10 cellular contexts compared by ENCODE assay signal in the genomic region with DNA sequence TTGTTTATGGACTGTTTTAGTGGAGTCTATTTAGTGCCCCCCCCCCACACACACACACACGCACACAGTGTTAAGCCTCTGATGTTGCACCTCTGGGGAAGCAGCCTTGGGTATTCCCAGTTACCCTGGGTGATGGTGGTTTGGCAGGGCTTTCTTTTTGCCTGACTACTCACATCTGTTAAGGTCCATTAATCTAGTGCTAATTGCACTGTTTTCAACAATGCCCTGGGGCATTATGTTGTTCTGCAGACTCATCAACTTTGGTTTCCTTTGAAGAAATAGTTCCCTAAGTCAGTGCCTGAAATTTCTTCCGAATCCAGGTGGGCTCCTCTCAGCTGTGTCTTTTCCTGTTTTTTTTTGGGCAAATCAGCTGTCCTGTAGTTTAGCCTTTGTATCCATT. TPM values are rescaled to one million over a fixed set of nuclear protein-coding genes. Genes with fewer than 3 reads are reported as not detected.
DNase-seq lines count a peak whose midpoint lies in the region; ATAC-seq, FAIRE-seq and TF ChIP-seq lines count a peak whose summit lies in the region.
"Had no signal": no experiment of that assay in that cellular context is flagged by ENCODE, and none has a peak within 500 bp of the region (broad histone marks: within the 10 kb centered on the region; RNA-seq: fewer than 3 reads in every experiment).

No MANE protein-coding gene starts in this region.

- H4K20me1 ChIP-seq in H1 (replicated peaks in 1 of 2; ENCODE audit: control insufficient read depth in 1 of 2, insufficient read depth in 2 of 2, low read length in 2 of 2), result no peaks in the 10 kb centered on the region

- H4K91ac ChIP-seq in H1 (replicated peaks; ENCODE audit: insufficient read length, low read length), result no peak overlapping the region

- H3K18ac ChIP-seq in H1 (ENCODE audit: extremely low read depth, low read length), result no peak overlapping the region

- FAIRE-seq in H1 (lab: Jason Lieb, UNC), result peak; percentile 39
- FAIRE-seq in HTR-8/SVneo (lab: Jason Lieb, UNC), result no peak

- H2BK120ac ChIP-seq in H1 (replicated peaks; ENCODE audit: low read depth, low read length), result no peak overlapping the region

- H3K9ac ChIP-seq in H1 (replicated peaks in 1 of 4; ENCODE audit: extremely low read depth in 1 of 4, low read depth in 3 of 4, low read length in 3 of 4), result no peak overlapping the region

- peaks cover 9% of the 10 kb centered on the region for H3K4me1 ChIP-seq in BE2C
- peaks cover 0 to 5% (median 3%) of the 10 kb centered on the region in 4 experiments; a peak in 2 of 7 replicates for H3K4me1 ChIP-seq in H1 (replicated peaks in 1 of 4; ENCODE audit: control insufficient read depth in 3 of 4, insufficient read depth in 4 of 4, low read length in 3 of 4)

- H3K56ac ChIP-seq in H1 (replicated peaks; ENCODE audit: insufficient read length, low read depth, low read length), result no peak overlapping the region

- H3K27me3 ChIP-seq in BE2C, result no peaks in the 10 kb centered on the region
- H3K27me3 ChIP-seq in H1 (replicated peaks in 1 of 4; ENCODE audit: control insufficient read depth in 3 of 4, extremely low read depth in 1 of 4, insufficient read depth in 3 of 4, low read length in 3 of 4), result no peaks in the 10 kb centered on the region
- H3K27me3 ChIP-seq: tibial artery had no signal

- H3K27ac ChIP-seq in H1 (ENCODE audit: low read depth, low read length), result no peak overlapping the region
- H3K27ac ChIP-seq: psoas muscle, tibial artery had no signal

- no peak overlapping the region for H3K4me3 ChIP-seq in BE2C (ENCODE audit: low read depth, low read length)
- H3K4me3 ChIP-seq in H1 (ENCODE audit: extremely low read depth in 1 of 4, insufficient read depth in 2 of 4, low read depth in 3 of 4, low read length in 4 of 4), result no peak overlapping the region
- H3K4me3 ChIP-seq: psoas muscle, tibial artery had no signal

- H4K5ac ChIP-seq in H1 (ENCODE audit: insufficient read length, low read depth, low read length), result no peak overlapping the region

- no peak overlapping the region; a peak in 1 of 4 replicates for H3K4me2 ChIP-seq in H1 (ENCODE audit: insufficient read depth in 1 of 2, low read depth in 2 of 2, low read length in 2 of 2)

- H3K79me1 ChIP-seq in H1 (ENCODE audit: low read depth, low read length), result peaks cover 2% of the 10 kb centered on the region; the same call in 1 of the 2 replicates

- peaks cover 0 to 53% of the 10 kb centered on the region in 2 experiments; a peak in 2 of 4 replicates for H3K79me2 ChIP-seq in H1 (ENCODE audit: control insufficient read depth in 1 of 2, insufficient read depth in 2 of 2, low read length in 2 of 2)

- no peaks in the 10 kb centered on the region for H3K4me1 Mint-ChIP-seq in activated naive CD4-positive, alpha-beta T cell treated with anti-CD3 and anti-CD28 coated beads, Interleukin-2, amount 10 ng/mL, durations not matched to agents 7 days and 5 days

- H2AFZ ChIP-seq in H1 (ENCODE audit: low read length), result no peak overlapping the region

- H3K36me3 ChIP-seq in BE2C (no peaks in the 10 kb centered on the region; the same call in 1 of the 2 replicates), H1 (ENCODE audit: control insufficient read depth in 2 of 4, insufficient read depth in 4 of 4, low read length in 3 of 4) (peaks cover 0 to 15% (median 1%) of the 10 kb centered on the region in 4 experiments; a peak in 3 of 8 replicates)

- WGBS in H1 (ENCODE audit: extremely low coverage in 1 of 2, insufficient coverage in 1 of 2, insufficient read length in 1 of 2, insufficient replicate concordance in 2 of 2, low coverage in 1 of 2, low lambda C conversion rate in 2 of 2, missing lambda C conversion rate in 1 of 2), 2 experiments, result 52% methylated on average over 2 of the region's 2 CpGs; no CpG with 5 or more reads in 1 of the 2 experiments

- peaks cover 10% of the 10 kb centered on the region for H3K9me3 Mint-ChIP-seq in activated naive CD4-positive, alpha-beta T cell treated with anti-CD3 and anti-CD28 coated beads, Interleukin-2, amount 10 ng/mL, durations not matched to agents 7 days and 5 days

- no peaks in the 10 kb centered on the region for H3K27me3 Mint-ChIP-seq in activated naive CD4-positive, alpha-beta T cell treated with anti-CD3 and anti-CD28 coated beads, Interleukin-2, amount 10 ng/mL, durations not matched to agents 7 days and 5 days

- H3K36me3 Mint-ChIP-seq in activated naive CD4-positive, alpha-beta T cell treated with anti-CD3 and anti-CD28 coated beads, Interleukin-2, amount 10 ng/mL, durations not matched to agents 7 days and 5 days, result peaks cover 18% of the 10 kb centered on the region

- POLR2A ChIA-PET in H1 (lab: Charles Lee; ENCODE audit: partially characterized antibody), result no interaction called here

- no peak overlapping the region for H3K23ac ChIP-seq in H1 (ENCODE audit: insufficient read length)

- H3K9me3 ChIP-seq in BE2C (no peaks in the 10 kb centered on the region), H1 (ENCODE audit: insufficient read depth in 2 of 2, low read depth in 1 of 2, low read length in 1 of 2) (peaks cover 10 to 17% of the 10 kb centered on the region in 2 experiments; a peak in 3 of 4 replicates)

- no peak overlapping the region for H3K14ac ChIP-seq in H1 (ENCODE audit: insufficient read length)

- TF ChIP-seq CTCF in BE2C (IDR thresholded peaks at IDR 0.05; ENCODE audit: low read depth, low read length) (no peak), H1 (IDR thresholded peaks at IDR 0.05; ENCODE audit: control extremely low read depth in 1 of 3, insufficient read depth in 1 of 3, low read depth in 1 of 3, low read length in 3 of 3) (no peak)

- TF ChIP-seq RAD21 in H1 (IDR thresholded peaks at IDR 0.05 in 1 of 2, conservative IDR thresholded peaks at IDR 0.05 in 1 of 2; ENCODE audit: low read depth in 2 of 2, low read length in 2 of 2), result no peak

- no peak overlapping the region for H2AK5ac ChIP-seq in H1 (ENCODE audit: low read depth, low read length)

- H2BK15ac ChIP-seq in H1 (ENCODE audit: low read length), result no peak overlapping the region

- CTCF ChIA-PET in H1 (lab: Charles Lee; ENCODE audit: partially characterized antibody), result interaction anchor here (0.6 to 1.0 kb wide), 3 partner anchors 161 to 492 kb away, joined by 3 read pairs; no protein-coding TSS in a partner anchor
- CTCF ChIA-PET in activated naive CD4-positive, alpha-beta T cell treated with anti-CD3 and anti-CD28 coated beads, Interleukin-2, amount 10 ng/mL, durations not matched to agents 7 days and 5 days (lab: Charles Lee), result no interaction called here

- H2BK12ac ChIP-seq in H1 (ENCODE audit: low read depth, low read length), result no peak overlapping the region

- ATAC-seq in GM19372 (IDR thresholded peaks at IDR 0.05; ENCODE audit: low read depth, unreplicated experiment), result peak; percentile 52
- ATAC-seq in HG03196 (IDR thresholded peaks at IDR 0.05; ENCODE audit: unreplicated experiment), result peak; percentile 87

- TF ChIP-seq POLR2A in H1 (IDR thresholded peaks at IDR 0.05; ENCODE audit: control extremely low read depth in 1 of 2, low read depth in 2 of 2, low read length in 2 of 2), result no peak

- no peak overlapping the region for H3K4me3 Mint-ChIP-seq in activated naive CD4-positive, alpha-beta T cell treated with anti-CD3 and anti-CD28 coated beads, Interleukin-2, amount 10 ng/mL, durations not matched to agents 7 days and 5 days

- H4K8ac ChIP-seq in H1 (ENCODE audit: extremely low read depth, insufficient read depth, low read length), result no peak overlapping the region

- H3K4ac ChIP-seq in H1 (replicated peaks; ENCODE audit: insufficient read length, low read depth, low read length), result no peak overlapping the region

- no peaks in the 10 kb centered on the region for H3K23me2 ChIP-seq in H1 (ENCODE audit: low read depth, low read length)

- H3K27ac Mint-ChIP-seq in activated naive CD4-positive, alpha-beta T cell treated with anti-CD3 and anti-CD28 coated beads, Interleukin-2, amount 10 ng/mL, durations not matched to agents 7 days and 5 days, result no peak overlapping the region

- DNase-seq in BE2C, result peak; percentile 47
- DNase-seq in H1 (ENCODE audit: low read depth in 1 of 2, low spot score in 2 of 2), result no peak
- no peak for DNase-seq in HTR-8/SVneo (ENCODE audit: insufficient read length, low spot score)
- DNase-seq in NCI-H2227 (lab: John Stamatoyannopoulos, UW; ENCODE audit: unreplicated experiment), result no peak
- no peak for DNase-seq in activated naive CD4-positive, alpha-beta T cell treated with anti-CD3 and anti-CD28 coated beads, Interleukin-2, amount 10 ng/mL, durations not matched to agents 7 days and 5 days
- no peak for DNase-seq in epidermal melanocyte (ENCODE audit: insufficient read length, low spot score)
- DNase-seq: psoas muscle, tibial artery had no signal

- H2BK5ac ChIP-seq in H1 (ENCODE audit: low read depth, low read length), result no peak overlapping the region

- TF ChIP-seq EP300 in H1 (IDR thresholded peaks at IDR 0.05; ENCODE audit: borderline replicate concordance in 1 of 2, low read depth in 2 of 2, low read length in 2 of 2), result no peak

- no peak overlapping the region for H2BK20ac ChIP-seq in H1 (ENCODE audit: low read length)

TF ChIP-seq in H1, 55 proteins besides CTCF, POLR2A, EP300 and RAD21:
- TF ChIP-seq FOSL1 (IDR thresholded peaks at IDR 0.05; ENCODE audit: insufficient read depth, low read depth, low read length) (no peak), MAFK (IDR thresholded peaks at IDR 0.05; ENCODE audit: low read depth, low read length) (peak; percentile 80)
TF ChIP-seq in H1: peak in this region for 1.

RNA-seq across cellular contexts. Expression of a gene that starts 34.7 kb away (rescaled TPM):
- 4.8 TPM for polyA plus RNA-seq in BE2C (2012; ENCODE audit: insufficient read depth, insufficient read length, low read depth)
- 13.0 and 14.5 TPM in 2 replicates for total RNA-seq in H1 (2021; fragmentation: NEBNext Ultra II Directional; extraction: Animal tissue kit (Norgen Biotek cat#: 25700))
- 1.9 and 2.2 TPM in 2 replicates for polyA plus RNA-seq in H1 (2011; rRNA removed)
- polyA plus RNA-seq in H1 (2011; cell fraction: cytosol; rRNA removed), result 2.8 TPM
- 7.3 TPM for polyA plus RNA-seq in H1 (2011; cell fraction: nucleus; rRNA removed)
- polyA plus RNA-seq in H1 (2012, experiment 1 of 2), result 4.1 to 9.1 TPM (median 5.4 TPM) in 4 replicates
- polyA plus RNA-seq in H1 (2012, experiment 2 of 2), result 0.22 TPM
- 5.6 TPM for polyA plus RNA-seq in H1 (2013, experiment 1 of 2)
- 5.1 TPM for polyA plus RNA-seq in H1 (2013, experiment 2 of 2)
- polyA minus RNA-seq in H1 (2011; rRNA and poly(A)+ RNA removed), result 7.1 and 11.8 TPM in 2 replicates
- 4.8 TPM for polyA minus RNA-seq in H1 (2011; cell fraction: cytosol; rRNA and poly(A)+ RNA removed)
- 27.9 TPM for polyA minus RNA-seq in H1 (2011; cell fraction: nucleus; rRNA and poly(A)+ RNA removed)
